Comparison of ENCODE assay signal across 17 cellular contexts in genomic region chr9:117722108-117722761, GRCh38. TPM values are rescaled to one million over a fixed set of nuclear protein-coding genes. Genes with fewer than 3 reads are reported as not detected.
DNase-seq lines count a peak whose midpoint lies in the region; ATAC-seq, FAIRE-seq and TF ChIP-seq lines count a peak whose summit lies in the region.
"Had no signal": no experiment of that assay in that cellular context is flagged by ENCODE, and none has a peak within 500 bp of the region (broad histone marks: within the 10 kb centered on the region; RNA-seq: fewer than 3 reads in every experiment).

No MANE protein-coding gene starts in this region.

- H3K9ac ChIP-seq in liver (ENCODE audit: low read depth in 1 of 2, low read length in 2 of 2) (no peak overlapping the region), HepG2 (ENCODE audit: insufficient read depth, low read depth, low read length) (no peak overlapping the region), MM.1S (ENCODE audit: low read length) (no peak overlapping the region), neuronal stem cell (ENCODE audit: low read depth, low read length, poor library complexity) (no peak overlapping the region)

- no peak overlapping the region for H2AFZ ChIP-seq in HepG2 (ENCODE audit: low read length)
- H2AFZ ChIP-seq in MM.1S (ENCODE audit: low read length), result no peak overlapping the region
- H2AFZ ChIP-seq in neuronal stem cell (ENCODE audit: low read length), result no peak overlapping the region

- H2BK15ac ChIP-seq in neuronal stem cell (ENCODE audit: low read length), result no peak overlapping the region

- no peak overlapping the region for H4K91ac ChIP-seq in neuronal stem cell (ENCODE audit: low read depth, low read length, poor library complexity)

- H3K27me3 ChIP-seq in liver (ENCODE audit: control insufficient read depth in 4 of 4, insufficient read depth in 4 of 4, low read length in 3 of 4) (no peaks in the 10 kb centered on the region), HepG2 (ENCODE audit: control insufficient read depth in 1 of 2, insufficient read depth in 2 of 2, low read length in 2 of 2) (no peaks in the 10 kb centered on the region), MM.1S (replicated peaks; ENCODE audit: insufficient read depth, low read length) (no peaks in the 10 kb centered on the region), neuronal stem cell (ENCODE audit: control insufficient read depth in 3 of 3, insufficient read depth in 3 of 3, low read depth in 1 of 3, low read length in 3 of 3) (no peaks in the 10 kb centered on the region)

- H3K36me3 ChIP-seq in liver (ENCODE audit: control insufficient read depth in 4 of 4, insufficient read depth in 3 of 4, low read depth in 1 of 4, low read length in 3 of 4), result no peaks in the 10 kb centered on the region
- H3K36me3 ChIP-seq in HepG2 (replicated peaks in 1 of 2; ENCODE audit: control insufficient read depth in 1 of 2, insufficient read depth in 2 of 2, low read length in 2 of 2), result no peaks in the 10 kb centered on the region
- H3K36me3 ChIP-seq in MM.1S (replicated peaks; ENCODE audit: insufficient read depth, low read length), result no peaks in the 10 kb centered on the region
- H3K36me3 ChIP-seq in neuronal stem cell (replicated peaks in 1 of 2; ENCODE audit: control insufficient read depth in 2 of 2, insufficient read depth in 2 of 2, low read length in 2 of 2), result no peaks in the 10 kb centered on the region

- H2AK5ac ChIP-seq in neuronal stem cell (ENCODE audit: low read depth, low read length), result no peak overlapping the region

- H3K4me1 ChIP-seq in liver (ENCODE audit: control insufficient read depth in 4 of 4, insufficient read depth in 4 of 4, low read length in 3 of 4) (peaks cover 3 to 32% (median 26%) of the 10 kb centered on the region in 4 donors), HepG2 (ENCODE audit: insufficient read depth, low read length) (no peaks in the 10 kb centered on the region), MM.1S (ENCODE audit: low read length) (peaks cover 45% of the 10 kb centered on the region), neuronal stem cell (ENCODE audit: control insufficient read depth in 2 of 2, insufficient read depth in 1 of 2, low read depth in 1 of 2, low read length in 2 of 2) (peaks cover 0 to 3% of the 10 kb centered on the region in 2 donors)

- H2BK12ac ChIP-seq in neuronal stem cell (ENCODE audit: low read length), result no peak overlapping the region

- H3F3A ChIP-seq in MM.1S (ENCODE audit: insufficient read depth, low read length), result peaks cover 9% of the 10 kb centered on the region; the same call in 1 of the 2 replicates

- TF ChIP-seq CTCF in liver (IDR thresholded peaks at IDR 0.05; ENCODE audit: low read depth, low read length, missing input control), result no peak
- TF ChIP-seq CTCF in HepG2 (CRISPR knock-in tag; IDR thresholded peaks at IDR 0.05), result no peak
- TF ChIP-seq CTCF in MM.1S (IDR thresholded peaks at IDR 0.05; ENCODE audit: low read length), result peak; percentile 18; the same call in 1 of the 2 replicates

- H3K79me1 ChIP-seq in neuronal stem cell (ENCODE audit: low read depth, low read length), result no peaks in the 10 kb centered on the region

- intact Hi-C loops in HepG2 (cut with micrococcal nuclease; ENCODE audit: unreplicated experiment), result no loop called here

- POLR2A ChIA-PET in HepG2 (lab: Yijun Ruan, JAX), result no interaction called here

- no peaks in the 10 kb centered on the region for H3K9me2 ChIP-seq in MM.1S (replicated peaks; ENCODE audit: insufficient read depth, low read length)

- no peak overlapping the region for H3K23ac ChIP-seq in neuronal stem cell (ENCODE audit: low read depth, low read length, poor library complexity)

- no peak overlapping the region for H3K18ac ChIP-seq in neuronal stem cell (ENCODE audit: low read length)

- CTCF ChIA-PET in HepG2 (lab: Yijun Ruan, JAX; ENCODE audit: low intra/inter-chr PET ratio, low total read pairs), result no interaction called here

- H2BK120ac ChIP-seq in neuronal stem cell (ENCODE audit: low read depth, low read length), result no peak overlapping the region

- TF ChIP-seq RAD21 in liver (IDR thresholded peaks at IDR 0.05) (no peak), HepG2 (CRISPR knock-in tag; IDR thresholded peaks at IDR 0.05) (no peak)

- no peak for FAIRE-seq in HepG2 (lab: Jason Lieb, UNC)
- FAIRE-seq: GM19239 had no signal

- H4K8ac ChIP-seq in neuronal stem cell (ENCODE audit: low read depth, low read length), result no peak overlapping the region

- H3K79me2 ChIP-seq in HepG2 (ENCODE audit: insufficient read depth, low read length), result no peaks in the 10 kb centered on the region
- H3K79me2 ChIP-seq in MM.1S (ENCODE audit: low read length), result no peaks in the 10 kb centered on the region

- H3K4me3 ChIP-seq in liver (ENCODE audit: low read depth in 1 of 3, low read length in 3 of 3), result no peak overlapping the region
- no peak overlapping the region for H3K4me3 ChIP-seq in HepG2 (replicated peaks in 1 of 3; ENCODE audit: insufficient read depth in 1 of 3, low read depth in 2 of 3, low read length in 3 of 3)
- no peak overlapping the region for H3K4me3 ChIP-seq in MM.1S (ENCODE audit: low read length)
- H3K4me3 ChIP-seq in neuronal stem cell (ENCODE audit: low read length in 2 of 2), result no peak overlapping the region

- TF ChIP-seq EP300 in HepG2 (IDR thresholded peaks at IDR 0.05; ENCODE audit: low read depth in 2 of 2, low read length in 2 of 2) (no peak), HepG2 (CRISPR knock-in tag; IDR thresholded peaks at IDR 0.05; ENCODE audit: borderline replicate concordance) (no peak)

- BruUV-seq in HepG2 (replicated peaks; lab: Mats Ljungman, UMichigan), result no TSS peak

- no peak for TF ChIP-seq POLR2A in HepG2 (IDR thresholded peaks at IDR 0.05; ENCODE audit: insufficient read depth in 1 of 2, low read depth in 2 of 2, low read length in 2 of 2)

- in situ Hi-C loops in HepG2 (cut with HindIII; ENCODE audit: extremely low pct_ligation_motif_present, low pct_unique_long_range_greater_than_20kb), result no loop called here

- no peak overlapping the region for H3K4ac ChIP-seq in neuronal stem cell (ENCODE audit: low read length)

- no peak overlapping the region for H2BK5ac ChIP-seq in neuronal stem cell (ENCODE audit: low read length)

- H3K14ac ChIP-seq in neuronal stem cell (ENCODE audit: low read length), result no peak overlapping the region

- H3K9me3 ChIP-seq in liver (ENCODE audit: control insufficient read depth in 4 of 4, low read length in 3 of 4) (no peaks in the 10 kb centered on the region), HepG2 (ENCODE audit: low read length) (no peaks in the 10 kb centered on the region), MM.1S (replicated peaks; ENCODE audit: insufficient read depth, low read length) (no peaks in the 10 kb centered on the region), neuronal stem cell (replicated peaks in 1 of 2; ENCODE audit: control insufficient read depth in 2 of 2, insufficient read depth in 1 of 2, low read depth in 1 of 2, low read length in 2 of 2) (no peaks in the 10 kb centered on the region)

- no peaks in the 10 kb centered on the region for H4K20me1 ChIP-seq in HepG2 (ENCODE audit: insufficient read depth, low read length)
- no peaks in the 10 kb centered on the region for H4K20me1 ChIP-seq in MM.1S (ENCODE audit: insufficient read depth, low read length)

- no peak for ATAC-seq in HepG2
- ATAC-seq: HCT116 had no signal

- H3K4me2 ChIP-seq in HepG2 (ENCODE audit: low read depth, low read length) (no peak overlapping the region), MM.1S (ENCODE audit: low read depth, low read length) (peak overlapping the region; percentile 34), neuronal stem cell (ENCODE audit: insufficient read depth, low read length, poor library complexity, severe bottlenecking) (no peak overlapping the region)

- no peak for DNase-seq in HepG2 (ENCODE audit: low spot score)
- peak; percentile 74 for DNase-seq in MM.1S
- DNase-seq in myocyte (ENCODE audit: low read depth), result peak; percentile 39
- no peak for DNase-seq in NCI-H1436 (lab: John Stamatoyannopoulos, UW)
- DNase-seq in neuronal stem cell (ENCODE audit: low spot score), result no peak
- DNase-seq in SW480 (ENCODE audit: low spot score), result no peak
- DNase-seq: COR-L47, GF-D8, KG1, NCI-H1092, NCI-H146, NCI-H2029 treated with DMSO at 0.1 percent for 48 hours, NCI-H748 treated with DMSO at 0.1 percent for 48 hours had no signal

- WGBS in liver, result 69% methylated on average over 6 of the region's 6 CpGs
- WGBS in HepG2 (ENCODE audit: low lambda C conversion rate), result 44% methylated on average over 6 of the region's 6 CpGs
- WGBS in neuronal stem cell (ENCODE audit: extremely low coverage in 2 of 2, insufficient read length in 2 of 2, insufficient replicate concordance in 1 of 2), 2 donors, result no CpG with 5 or more reads among the region's 6 CpGs

- H3K27ac ChIP-seq in liver (ENCODE audit: low read depth in 1 of 2, low read length in 2 of 2), result peak overlapping the region; percentile 8 to 16
- H3K27ac ChIP-seq in HepG2 (ENCODE audit: extremely low read length, insufficient read depth, low read length), result no peak overlapping the region
- peak overlapping the region; percentile 36; the same call in 1 of the 2 replicates for H3K27ac ChIP-seq in MM.1S (ENCODE audit: low read length)
- no peak overlapping the region for H3K27ac ChIP-seq in neuronal stem cell (replicated peaks; ENCODE audit: low read length)

RNA-seq across cellular contexts. Expression of gene TLR4, which starts 18.0 kb away (rescaled TPM):
- total RNA-seq in liver (10 to 100 TPM; 14.5 to 23.3 TPM), HepG2 (2016; rRNA removed; fragmentation: Illumina TruSeq; extraction: Trizol) (0.22 and 0.34 TPM in 2 replicates), myocyte (7.9 and 11.9 TPM in 2 replicates)
- polyA plus RNA-seq in liver (1 to 10 TPM; 5.4 to 5.6 TPM), HepG2 (2011; rRNA removed) (0.07 TPM in 2 replicates)
- not detected in 2 replicates for total RNA-seq in HepG2 (2016; cell fraction: cytosol; rRNA removed; fragmentation: Illumina TruSeq; extraction: Trizol; ENCODE audit: low read depth)
- 0.26 and 0.27 TPM in 2 replicates for total RNA-seq in HepG2 (2016; cell fraction: insoluble cytoplasmic fraction; rRNA removed; fragmentation: Illumina TruSeq; extraction: Trizol)
- 0.07 and 0.19 TPM in 2 replicates for total RNA-seq in HepG2 (2016; cell fraction: membrane; rRNA removed; fragmentation: Illumina TruSeq; extraction: Trizol)
- 0.34 and 0.84 TPM in 2 replicates for total RNA-seq in HepG2 (2016; cell fraction: nucleus; rRNA removed; fragmentation: Illumina TruSeq; extraction: Trizol)
- 0.01 and 0.08 TPM in 2 replicates for polyA plus RNA-seq in HepG2 (2011; cell fraction: cytosol; rRNA removed)
- 0.05 TPM in 2 replicates for polyA plus RNA-seq in HepG2 (2011; cell fraction: nucleus; rRNA removed)
- polyA plus RNA-seq in HepG2 (2012), result 0.05 and 0.11 TPM in 2 replicates
- 0.02 TPM in 1 of 2 replicates, not detected in the other for polyA plus RNA-seq in HepG2 (2016; cell fraction: cytosol; fragmentation: Illumina TruSeq; extraction: Trizol; ENCODE audit: low read depth)
- 0.16 and 0.27 TPM in 2 replicates for polyA plus RNA-seq in HepG2 (2016; cell fraction: insoluble cytoplasmic fraction; fragmentation: Illumina TruSeq; extraction: Trizol; ENCODE audit: low read depth)
- polyA plus RNA-seq in HepG2 (2016; cell fraction: membrane; fragmentation: Illumina TruSeq; extraction: Trizol; ENCODE audit: low read depth), result 0.03 and 0.05 TPM in 2 replicates
- 0.11 and 0.15 TPM in 2 replicates for polyA plus RNA-seq in HepG2 (2016; cell fraction: nucleus; fragmentation: Illumina TruSeq; extraction: Trizol; ENCODE audit: insufficient read depth, low read depth)
- 0.32 and 4.3 TPM in 2 replicates for polyA minus RNA-seq in HepG2 (2011; rRNA and poly(A)+ RNA removed; ENCODE audit: low replicate concordance)
- polyA minus RNA-seq in HepG2 (2011; cell fraction: cytosol; rRNA and poly(A)+ RNA removed), result 0.09 and 0.20 TPM in 2 replicates
- 0.37 and 0.52 TPM in 2 replicates for polyA minus RNA-seq in HepG2 (2011; cell fraction: nucleus; rRNA and poly(A)+ RNA removed)
- polyA plus RNA-seq in myocyte (2012), result 6.0 TPM
- polyA plus RNA-seq in neuronal stem cell (2013, experiment 1 of 2), result 0.29 TPM
- 0.33 TPM for polyA plus RNA-seq in neuronal stem cell (2013, experiment 2 of 2)
- total RNA-seq: T-helper 1 cell treated with Interleukin-12 subunit alpha and Interleukin-12 subunit beta and Interleukin-4 antibody, amounts not matched to agents 30 ng/mL and 1 ng/mL, for 36 hours had no signal

Comparison
In these comparisons a context has a peak if more than half of its experiments do, and no peak if none do; other contexts are left out.
1. H3K27ac ChIP-seq: peak in liver (2 of 2) and MM.1S (single experiment); none in HepG2 (single experiment) and neuronal stem cell (single experiment).
2. DNase-seq: peak in MM.1S (single experiment) and myocyte (single experiment); none in HepG2 (single experiment), NCI-H1436 (single experiment), neuronal stem cell (single experiment) and SW480 (single experiment).